16 cellular contexts compared by ENCODE assay signal in genomic region chr1:94552071-94552586, GRCh38. TPM values are rescaled to one million over a fixed set of nuclear protein-coding genes. Genes with fewer than 3 reads are reported as not detected.
DNase-seq lines count a peak whose midpoint lies in the region; ATAC-seq and TF ChIP-seq lines count a peak whose summit lies in the region.
"Had no signal": no experiment of that assay in that cellular context is flagged by ENCODE, and none has a peak within 500 bp of the region (broad histone marks: within the 10 kb centered on the region; RNA-seq: fewer than 3 reads in every experiment).

No MANE protein-coding gene starts in this region.

- TF ChIP-seq EP300 in ovary (IDR thresholded peaks at IDR 0.05) = peak; percentile 57

- peak overlapping the region; percentile 35 for H3K4me3 Mint-ChIP-seq in Calu3 (ENCODE audit: low read depth, unreplicated experiment)
- no peak overlapping the region for H3K4me3 Mint-ChIP-seq in CD4-positive, alpha-beta T cell
- H3K4me3 Mint-ChIP-seq: activated CD8-positive, alpha-beta memory T cell treated with anti-CD3 and anti-CD28 coated beads, Interleukin-2, amount 10 ng/mL, durations not matched to agents 7 days and 5 days; CD8-positive, alpha-beta T cell; stimulated activated naive CD8-positive, alpha-beta T cell treated with anti-CD3 and anti-CD28 coated beads, Interleukin-15, Interleukin-2, amounts not matched to agents 100 ng/mL and 50 ng/mL, for 24 hours had no signal

- H3K27ac Mint-ChIP-seq in Calu3 (ENCODE audit: unreplicated experiment) = peak overlapping the region; percentile 73
- H3K27ac Mint-ChIP-seq in CD4-positive, alpha-beta T cell = no peak overlapping the region
- H3K27ac Mint-ChIP-seq: activated CD8-positive, alpha-beta memory T cell treated with anti-CD3 and anti-CD28 coated beads, Interleukin-2, amount 10 ng/mL, durations not matched to agents 7 days and 5 days; CD8-positive, alpha-beta T cell; stimulated activated naive CD8-positive, alpha-beta T cell treated with anti-CD3 and anti-CD28 coated beads, Interleukin-15, Interleukin-2, amounts not matched to agents 100 ng/mL and 50 ng/mL, for 24 hours had no signal

- H3K4me1 Mint-ChIP-seq in Calu3 (ENCODE audit: low read depth, unreplicated experiment) = peaks cover 56% of the 10 kb centered on the region
- H3K4me1 Mint-ChIP-seq in CD4-positive, alpha-beta T cell (ENCODE audit: low read depth) = no peaks in the 10 kb centered on the region
- H3K4me1 Mint-ChIP-seq: activated CD8-positive, alpha-beta memory T cell treated with anti-CD3 and anti-CD28 coated beads, Interleukin-2, amount 10 ng/mL, durations not matched to agents 7 days and 5 days had no signal

- ATAC-seq in left cardiac atrium (peak; percentile 79 to 85), GM21360 (IDR thresholded peaks at IDR 0.05; ENCODE audit: unreplicated experiment) (no peak), HG02763 (IDR thresholded peaks at IDR 0.05; ENCODE audit: unreplicated experiment) (no peak)
- no peak for ATAC-seq in CD4-positive, alpha-beta T cell (ENCODE audit: poor library complexity)
- ATAC-seq: activated CD8-positive, alpha-beta memory T cell treated with anti-CD3 and anti-CD28 coated beads, Interleukin-2, amount 10 ng/mL, durations not matched to agents 7 days and 5 days; CD8-positive, alpha-beta T cell had no signal

- no peaks in the 10 kb centered on the region for H3K27me3 ChIP-seq in ovary
- peaks cover 5% of the 10 kb centered on the region for H3K27me3 ChIP-seq in CD4-positive, alpha-beta T cell (ENCODE audit: control insufficient read depth, insufficient read depth, low read length)
- H3K27me3 ChIP-seq: body of pancreas had no signal

- WGBS in ovary, 3 donors = 20 to 27% (median 22%) methylated on average over 8 of the region's 8 CpGs

- CTCF ChIA-PET in Calu3 (lab: Charles Lee) = interaction anchor here (0.8 to 0.9 kb wide), 2 partner anchors 46 to 59 kb away, joined by 3 read pairs; no protein-coding TSS in a partner anchor
- CTCF ChIA-PET in CD4-positive, alpha-beta T cell (lab: Charles Lee) = no interaction called here

- peaks cover 16% of the 10 kb centered on the region for H3K4me1 ChIP-seq in ovary (ENCODE audit: insufficient read depth)

- H3K36me3 Mint-ChIP-seq in Calu3 (ENCODE audit: insufficient read depth, unreplicated experiment) = peaks cover 5% of the 10 kb centered on the region
- no peaks in the 10 kb centered on the region for H3K36me3 Mint-ChIP-seq in CD4-positive, alpha-beta T cell (ENCODE audit: low read depth)
- H3K36me3 Mint-ChIP-seq: activated CD8-positive, alpha-beta memory T cell treated with anti-CD3 and anti-CD28 coated beads, Interleukin-2, amount 10 ng/mL, durations not matched to agents 7 days and 5 days; CD8-positive, alpha-beta T cell had no signal

- DNase-seq in Calu3 = no peak
- DNase-seq in SW480 (ENCODE audit: low spot score) = peak; percentile 64
- peak; percentile 32 for DNase-seq in left cardiac atrium
- DNase-seq in ovary = peak; percentile 63 to 90 (median 84)
- DNase-seq in cerebellum (ENCODE audit: low spot score) = no peak
- no peak for DNase-seq in CD4-positive, alpha-beta T cell
- DNase-seq: activated CD8-positive, alpha-beta memory T cell treated with anti-CD3 and anti-CD28 coated beads, Interleukin-2, amount 10 ng/mL, durations not matched to agents 7 days and 5 days; activated naive CD4-positive, alpha-beta T cell treated with Interleukin-2 at 50 U/mL for 16 hours; CD8-positive, alpha-beta T cell; NCI-H1694; NCI-H748 treated with DMSO at 0.1 percent for 48 hours had no signal

- no peaks in the 10 kb centered on the region for H3K27me3 Mint-ChIP-seq in Calu3 (ENCODE audit: unreplicated experiment)
- peaks cover 29% of the 10 kb centered on the region for H3K27me3 Mint-ChIP-seq in CD4-positive, alpha-beta T cell

- intact Hi-C loops in Calu3 (cut with micrococcal nuclease; ENCODE audit: unreplicated experiment) (no loop called here), left cardiac atrium (cut with DNase I) (no loop called here), ovary (cut with DNase I) (no loop called here)
- intact Hi-C loops in CD4-positive, alpha-beta T cell (cut with DNase I, micrococcal nuclease) = no loop called here

- TF ChIP-seq POLR2A in ovary (IDR thresholded peaks at IDR 0.05) = peak; percentile 38

- POLR2A ChIA-PET in CD4-positive, alpha-beta T cell (lab: Charles Lee) = no interaction called here

- no peaks in the 10 kb centered on the region for H3K9me3 ChIP-seq in ovary
- no peaks in the 10 kb centered on the region for H3K9me3 ChIP-seq in CD4-positive, alpha-beta T cell (ENCODE audit: control insufficient read depth, low read length)
- H3K9me3 ChIP-seq: body of pancreas, HAP-1 had no signal

- no peak overlapping the region for H3K4me3 ChIP-seq in ovary
- H3K4me3 ChIP-seq: body of pancreas, HAP-1 had no signal

- TF ChIP-seq CTCF in Calu3 (IDR thresholded peaks at IDR 0.05; ENCODE audit: unreplicated experiment) = no peak
- TF ChIP-seq CTCF in ovary (IDR thresholded peaks at IDR 0.05) = no peak
- TF ChIP-seq CTCF in CD4-positive, alpha-beta T cell (IDR thresholded peaks at IDR 0.05) = no peak

- BruUV-seq in Calu3 (replicated peaks; lab: Mats Ljungman, UMichigan) = no TSS peak

- H3K27ac ChIP-seq in ovary = peak overlapping the region; percentile 49 to 66
- no peak overlapping the region for H3K27ac ChIP-seq in CD4-positive, alpha-beta T cell (ENCODE audit: low read depth, low read length)

- no peaks in the 10 kb centered on the region for H3K9me3 Mint-ChIP-seq in Calu3 (ENCODE audit: low read depth, unreplicated experiment)
- no peaks in the 10 kb centered on the region for H3K9me3 Mint-ChIP-seq in CD4-positive, alpha-beta T cell
- H3K9me3 Mint-ChIP-seq: CD8-positive, alpha-beta T cell; stimulated activated naive CD8-positive, alpha-beta T cell treated with anti-CD3 and anti-CD28 coated beads, Interleukin-15, Interleukin-2, amounts not matched to agents 100 ng/mL and 50 ng/mL, for 24 hours had no signal

- no peaks in the 10 kb centered on the region for H3K36me3 ChIP-seq in ovary
- H3K36me3 ChIP-seq: HAP-1 had no signal

RNA-seq across cellular contexts. Expression of gene F3, which starts 10.6 kb away (rescaled TPM):
- total RNA-seq in Calu3 (2022) (344 and 387 TPM in 2 replicates), left cardiac atrium (10 to 100 TPM; 23.6 to 47.9 TPM), ovary (100 to 1,000 TPM in 4 of 7 donors, 10 to 100 TPM in 3; 38.5 to 365 (median 112) TPM), cerebellum (9.6 TPM)
- polyA plus RNA-seq in ovary = 10 to 100 TPM; 29.0 to 32.4 TPM
- not detected for total RNA-seq in CD4-positive, alpha-beta T cell
- total RNA-seq: CD8-positive, alpha-beta T cell had no signal

Comparison
In these comparisons a context has a peak if more than half of its experiments do, and no peak if none do; other contexts are left out.
1. DNase-seq: peak in SW480 (single experiment), left cardiac atrium (single experiment) and ovary (5 of 5); none in Calu3 (single experiment), cerebellum (single experiment) and CD4-positive, alpha-beta T cell (0 of 10).
2. ATAC-seq: peak in left cardiac atrium (2 of 2); none in GM21360 (single experiment), HG02763 (single experiment) and CD4-positive, alpha-beta T cell (single experiment).